ENCODE assay signal across 13 cellular contexts in the genomic region with DNA sequence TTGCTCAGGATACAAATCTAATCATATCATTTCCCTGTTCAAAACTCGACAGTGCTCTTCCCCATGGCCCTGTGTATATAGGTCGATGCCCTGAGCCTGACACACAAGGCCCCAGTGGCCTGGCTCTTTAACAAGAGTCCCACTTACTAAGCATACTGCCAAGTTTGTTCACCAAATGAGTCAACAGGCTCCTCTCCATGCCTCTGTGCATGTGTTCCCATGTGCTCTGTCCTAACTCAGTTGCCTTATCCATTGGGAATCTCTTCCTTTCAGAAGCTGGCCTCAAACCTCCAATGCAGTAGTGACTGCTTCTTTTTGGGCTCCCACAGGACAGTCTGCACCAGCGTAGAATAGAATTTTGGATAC. TPM values are rescaled to one million over a fixed set of nuclear protein-coding genes. Genes with fewer than 3 reads are reported as not detected.
DNase-seq lines count a peak whose midpoint lies in the region; ATAC-seq and TF ChIP-seq lines count a peak whose summit lies in the region.
"Had no signal": no experiment of that assay in that cellular context is flagged by ENCODE, and none has a peak within 500 bp of the region (broad histone marks: within the 10 kb centered on the region; RNA-seq: fewer than 3 reads in every experiment).

No MANE protein-coding gene starts in this region.

- H3K4me1 Mint-ChIP-seq in T-cell (peaks cover 14 to 18% (median 15%) of the 10 kb centered on the region in 3 donors), progenitor cell of endocrine pancreas (ENCODE audit: low read depth) (no peaks in the 10 kb centered on the region)

- H3K27ac Mint-ChIP-seq in T-cell (peak overlapping the region; percentile 71 to 86), progenitor cell of endocrine pancreas (no peak overlapping the region)

- DNase-seq in AG20443 (ENCODE audit: low spot score) = peak; percentile 27
- DNase-seq in T-cell = no peak
- DNase-seq in left ventricle myocardium superior = no peak
- no peak for DNase-seq in NOMO-1 treated with DMSO at 0.1 percent for 48 hours (lab: John Stamatoyannopoulos, UW; ENCODE audit: unreplicated experiment)
- no peak for DNase-seq in central memory CD4-positive, alpha-beta T cell
- no peak for DNase-seq in NCI-H748 treated with DMSO at 0.1 percent for 48 hours (lab: John Stamatoyannopoulos, UW)
- DNase-seq in progenitor cell of endocrine pancreas (ENCODE audit: low spot score, unreplicated experiment) = no peak
- DNase-seq: activated CD4-positive, alpha-beta T cell treated with anti-CD3 and anti-CD28 coated beads for 1 hour; naive B cell; stimulated activated CD4-positive, alpha-beta T cell treated with anti-CD3 and anti-CD28 coated beads, Interleukin-1b, Interleukin-23, amount 100 ng/mL, for 48 hours had no signal

- peak; percentile 33 for ATAC-seq in GM18868 (IDR thresholded peaks at IDR 0.05; ENCODE audit: unreplicated experiment)
- ATAC-seq in T-cell (replicated peaks in 1 of 4) = peak in 2 of 4 experiments; percentile 18 to 45
- ATAC-seq in left ventricle myocardium superior = peak; percentile 15

- no peak overlapping the region for H3K4me3 Mint-ChIP-seq in T-cell
- H3K4me3 Mint-ChIP-seq in progenitor cell of endocrine pancreas (ENCODE audit: low read depth) = no peak overlapping the region

- POLR2A ChIA-PET in T-cell (lab: Charles Lee) = no interaction called here

- CTCF ChIA-PET in T-cell (lab: Charles Lee) = interaction anchor here in 1 of 2 donors (1.5 kb wide), 1 partner anchor 13 kb away, joined by 5 read pairs; no protein-coding TSS in a partner anchor

- no peaks in the 10 kb centered on the region for H3K36me3 Mint-ChIP-seq in T-cell
- H3K36me3 Mint-ChIP-seq in progenitor cell of endocrine pancreas (ENCODE audit: insufficient read depth) = no peaks in the 10 kb centered on the region
- H3K36me3 Mint-ChIP-seq: naive B cell had no signal

- intact Hi-C loops in left ventricle myocardium superior (cut with micrococcal nuclease) = no loop called here

- H3K9me3 Mint-ChIP-seq in T-cell = no peaks in the 10 kb centered on the region
- H3K9me3 Mint-ChIP-seq in progenitor cell of endocrine pancreas (ENCODE audit: low read depth) = peaks cover 11% of the 10 kb centered on the region
- H3K9me3 Mint-ChIP-seq: naive B cell had no signal

- TF ChIP-seq CTCF in progenitor cell of endocrine pancreas (IDR thresholded peaks at IDR 0.05; ENCODE audit: unreplicated experiment) = no peak

- H3K27me3 Mint-ChIP-seq in T-cell (peaks cover 0 to 4% of the 10 kb centered on the region in 2 donors), progenitor cell of endocrine pancreas (no peaks in the 10 kb centered on the region)
- H3K27me3 Mint-ChIP-seq: naive B cell had no signal

RNA-seq across cellular contexts. Expression of a gene that starts 18.9 kb away (rescaled TPM):
- 10 to 100 TPM; 12.5 to 41.5 (median 17.6) TPM for total RNA-seq in T-cell
- 0.20 TPM for total RNA-seq in left ventricle myocardium superior
- total RNA-seq in progenitor cell of endocrine pancreas = not detected in 2 replicates
- total RNA-seq: breast epithelium, tibial nerve had no signal

RNA-seq across cellular contexts. Expression of a gene that starts 59.0 kb away (rescaled TPM):
- total RNA-seq in T-cell (1 to 10 TPM; 5.2 to 8.6 (median 5.6) TPM), left ventricle myocardium superior (1.5 TPM), progenitor cell of endocrine pancreas (2.7 and 3.9 TPM in 2 replicates)

Comparison
In these comparisons a context has a peak if more than half of its experiments do, and no peak if none do; other contexts are left out.
1. RNA of a gene that starts 18.9 kb away (total RNA-seq): 12.5 to 41.5 TPM in T-cell; 0.20 TPM in left ventricle myocardium superior (single experiment) and not detected in progenitor cell of endocrine pancreas; every median in the first group is over 10 times any median in the second.